8 cellular contexts compared by ENCODE assay signal in the genomic region with DNA sequence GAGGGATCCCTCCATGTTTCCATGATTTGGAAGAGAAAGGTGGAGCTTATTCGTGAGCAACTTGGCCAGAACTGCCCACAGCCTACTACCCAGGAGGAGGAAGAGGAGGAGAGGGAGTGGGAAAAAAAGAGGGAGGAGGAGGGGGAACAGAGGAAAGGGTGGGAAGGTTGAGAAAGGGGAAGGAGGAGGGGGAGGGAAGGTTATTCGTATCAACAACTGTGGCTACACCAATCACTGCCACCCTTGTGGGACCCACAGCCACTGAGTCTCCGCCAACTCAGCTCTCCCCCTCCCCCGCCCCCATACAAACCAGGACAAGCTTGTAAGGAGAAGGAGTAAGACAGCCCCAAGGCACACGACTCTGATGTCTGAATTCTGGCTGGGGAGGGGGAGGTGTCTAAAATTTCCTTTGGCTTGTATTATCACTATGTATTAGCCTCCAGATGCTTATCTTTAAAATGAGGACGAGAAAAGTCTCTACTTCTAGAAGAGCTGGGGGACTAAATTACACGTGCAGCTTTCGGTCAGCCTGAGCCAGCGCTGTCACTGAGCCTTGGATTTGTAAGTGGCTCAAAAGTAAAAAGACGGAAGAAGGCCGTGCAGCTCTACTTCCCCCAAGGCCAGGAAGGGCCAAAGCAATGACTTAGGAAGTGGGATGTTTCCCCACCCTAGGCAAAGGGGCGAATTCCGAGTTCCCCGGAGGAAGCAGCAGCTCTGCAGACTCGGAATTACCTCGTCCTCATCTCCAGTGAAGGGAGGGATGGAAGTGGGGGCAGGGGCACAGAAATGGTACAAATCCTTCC. TPM values are rescaled to one million over a fixed set of nuclear protein-coding genes. Genes with fewer than 3 reads are reported as not detected.
DNase-seq lines count a peak whose midpoint lies in the region; ATAC-seq, FAIRE-seq and TF ChIP-seq lines count a peak whose summit lies in the region.

No MANE protein-coding gene starts in this region.

- peaks cover 3% of the 10 kb centered on the region for H3K9me3 Mint-ChIP-seq in activated CD8-positive, alpha-beta T cell treated with anti-CD3 and anti-CD28 coated beads, Interleukin-2, amount 10 ng/mL, durations not matched to agents 7 days and 5 days (ENCODE audit: insufficient read depth)

- peaks cover 16% of the 10 kb centered on the region for H3K27me3 Mint-ChIP-seq in activated CD8-positive, alpha-beta T cell treated with anti-CD3 and anti-CD28 coated beads, Interleukin-2, amount 10 ng/mL, durations not matched to agents 7 days and 5 days (ENCODE audit: low read depth)

- H3K4me1 ChIP-seq in HUES6 (ENCODE audit: control insufficient read depth, insufficient read depth, low read length) (peaks cover 35% of the 10 kb centered on the region), pancreas (peaks cover 10 to 38% (median 18%) of the 10 kb centered on the region in 3 donors)

- FAIRE-seq in pancreas (lab: Jason Lieb, UNC): no peak

- peak overlapping the region; percentile 85 for H3K9ac ChIP-seq in HUES6 (ENCODE audit: low read length)

- H3K27ac ChIP-seq in HUES6 (ENCODE audit: low read depth, low read length) (no peak overlapping the region), pancreas (peak overlapping the region in 2 of 4 donors; percentile 64 to 71)

- WGBS in pancreas, 2 donors: 4 to 6% methylated on average over 16 of the region's 16 CpGs

- peak overlapping the region; percentile 86 for H3K4me3 Mint-ChIP-seq in activated CD8-positive, alpha-beta T cell treated with anti-CD3 and anti-CD28 coated beads, Interleukin-2, amount 10 ng/mL, durations not matched to agents 7 days and 5 days

- peaks cover 27% of the 10 kb centered on the region for H3K27me3 ChIP-seq in HUES6 (ENCODE audit: control insufficient read depth, insufficient read depth, low read length)
- H3K27me3 ChIP-seq in pancreas: peaks cover 0 to 3% (median 0%) of the 10 kb centered on the region in 4 donors

- DNase-seq in AG09309 (ENCODE audit: low read depth) (no peak), glomerular visceral epithelial cell (ENCODE audit: extremely low spot score) (peak; percentile 40), pancreas (no peak), T-helper 9 cell (no peak)
- DNase-seq in activated CD8-positive, alpha-beta T cell treated with anti-CD3 and anti-CD28 coated beads, Interleukin-2, amount 10 ng/mL, durations not matched to agents 7 days and 5 days: peak; percentile 43

- intact Hi-C loops in pancreas (cut with DNase I): no loop called here

- POLR2A ChIA-PET in activated CD8-positive, alpha-beta T cell treated with anti-CD3 and anti-CD28 coated beads, Interleukin-2, amount 10 ng/mL, durations not matched to agents 7 days and 5 days (lab: Charles Lee): interaction anchor here (0.8 to 2.6 kb wide), 8 partner anchors 14 to 273 kb away, joined by 3 to 10 read pairs (median 5); partner anchors contain the start of genes NSFL1C and PSMF1

- peak overlapping the region; percentile 81 for H3K27ac Mint-ChIP-seq in activated CD8-positive, alpha-beta T cell treated with anti-CD3 and anti-CD28 coated beads, Interleukin-2, amount 10 ng/mL, durations not matched to agents 7 days and 5 days

- H3K36me3 ChIP-seq in HUES6 (ENCODE audit: control insufficient read depth, insufficient read depth, low read length): peaks cover 10% of the 10 kb centered on the region
- no peaks in the 10 kb centered on the region for H3K36me3 ChIP-seq in pancreas

- TF ChIP-seq CTCF in AG09309 (IDR thresholded peaks at IDR 0.05; ENCODE audit: control insufficient read depth, insufficient read depth, low read depth, low read length, missing control alignments): no peak
- TF ChIP-seq CTCF in pancreas (IDR thresholded peaks at IDR 0.05): no peak

- peaks cover 40% of the 10 kb centered on the region for H3K36me3 Mint-ChIP-seq in activated CD8-positive, alpha-beta T cell treated with anti-CD3 and anti-CD28 coated beads, Interleukin-2, amount 10 ng/mL, durations not matched to agents 7 days and 5 days (ENCODE audit: low read depth)

- peak overlapping the region; percentile 82 for H3K4me3 ChIP-seq in AG09309 (ENCODE audit: control insufficient read depth, low read depth, low read length)
- peak overlapping the region; percentile 97 for H3K4me3 ChIP-seq in HUES6 (ENCODE audit: low read depth, low read length)
- peak overlapping the region; percentile 76 to 92 (median 90) for H3K4me3 ChIP-seq in pancreas

- H3K9me3 ChIP-seq in HUES6 (ENCODE audit: control insufficient read depth, insufficient read depth, low read depth, low read length) (no peaks in the 10 kb centered on the region), pancreas (no peaks in the 10 kb centered on the region)

- H3K4me1 Mint-ChIP-seq in activated CD8-positive, alpha-beta T cell treated with anti-CD3 and anti-CD28 coated beads, Interleukin-2, amount 10 ng/mL, durations not matched to agents 7 days and 5 days (ENCODE audit: low read depth): peaks cover 77% of the 10 kb centered on the region

- CTCF ChIA-PET in activated CD8-positive, alpha-beta T cell treated with anti-CD3 and anti-CD28 coated beads, Interleukin-2, amount 10 ng/mL, durations not matched to agents 7 days and 5 days (lab: Charles Lee): interaction anchor here (0.6 to 5.8 kb wide), 20 partner anchors 9 to 284 kb away, joined by 3 to 45 read pairs (median 4); partner anchors contain the start of genes NSFL1C and SDCBP2

- no peak for ATAC-seq in activated CD8-positive, alpha-beta T cell treated with anti-CD3 and anti-CD28 coated beads, Interleukin-2, amount 10 ng/mL, durations not matched to agents 7 days and 5 days
- ATAC-seq in pancreas (peak in 2 of 4 donors; percentile 7 to 16), HG02798 (IDR thresholded peaks at IDR 0.05; ENCODE audit: poor library complexity, unreplicated experiment) (no peak), GM21381 (IDR thresholded peaks at IDR 0.05; ENCODE audit: unreplicated experiment) (no peak)

RNA-seq across cellular contexts. Expression of gene FKBP1A, which starts 1.0 kb away (rescaled TPM):
- 100 to 1,000 TPM; 288 to 291 TPM for total RNA-seq in activated CD8-positive, alpha-beta T cell treated with anti-CD3 and anti-CD28 coated beads, Interleukin-2, amount 10 ng/mL, durations not matched to agents 7 days and 5 days
- total RNA-seq in pancreas: 100 to 1,000 TPM in 1 of 6 donors, 10 to 100 TPM in 5; 40.2 to 104 (median 67.3) TPM
- 10 to 100 TPM; 62.1 to 86.7 TPM for polyA plus RNA-seq in pancreas

Comparison
In these comparisons a context has a peak if more than half of its experiments do, and no peak if none do; other contexts are left out.
1. DNase-seq: peak in activated CD8-positive, alpha-beta T cell treated with anti-CD3 and anti-CD28 coated beads, Interleukin-2, amount 10 ng/mL, durations not matched to agents 7 days and 5 days (single experiment) and glomerular visceral epithelial cell (single experiment); none in AG09309 (single experiment), pancreas (0 of 6) and T-helper 9 cell (single experiment).
2. Peak in every context shown above with its lines, with median percentiles within 50 percentile points of each other: H3K4me3 ChIP-seq.